In genomic region chr17:79255471-79255870, GRCh38 we compare ENCODE assay signal across 23 cellular contexts.
"Had no signal": no experiment of that assay in that cellular context is flagged by ENCODE, and none has a peak within 500 bp of the region (broad histone marks: within the 10 kb centered on the region; RNA-seq: fewer than 3 reads in every experiment).

No MANE protein-coding gene starts in this region.

- H3K4me1 Mint-ChIP-seq: activated CD4-positive, alpha-beta memory T cell treated with anti-CD3 and anti-CD28 coated beads, Interleukin-2, amount 10 ng/mL, durations not matched to agents 7 days and 5 days; activated naive CD8-positive, alpha-beta T cell treated with anti-CD3 and anti-CD28 coated beads, Interleukin-2, amount 10 ng/mL, durations not matched to agents 7 days and 5 days; central memory CD8-positive, alpha-beta T cell had no signal

- H3K9me3 Mint-ChIP-seq: activated CD4-positive, alpha-beta memory T cell treated with anti-CD3 and anti-CD28 coated beads, Interleukin-2, amount 10 ng/mL, durations not matched to agents 7 days and 5 days; activated naive CD8-positive, alpha-beta T cell treated with anti-CD3 and anti-CD28 coated beads, Interleukin-2, amount 10 ng/mL, durations not matched to agents 7 days and 5 days; central memory CD8-positive, alpha-beta T cell had no signal

- H3K27me3 ChIP-seq: Peyer's patch had no signal

- H3K36me3 ChIP-seq: MG63, Peyer's patch, SJCRH30 had no signal

- H3K9me3 ChIP-seq: MG63, Peyer's patch, SJCRH30, SK-N-SH had no signal

- H3K4me1 ChIP-seq: Peyer's patch, SJCRH30 had no signal

- H3K27ac Mint-ChIP-seq: activated CD4-positive, alpha-beta memory T cell treated with anti-CD3 and anti-CD28 coated beads, Interleukin-2, amount 10 ng/mL, durations not matched to agents 7 days and 5 days; activated naive CD8-positive, alpha-beta T cell treated with anti-CD3 and anti-CD28 coated beads, Interleukin-2, amount 10 ng/mL, durations not matched to agents 7 days and 5 days had no signal

- H3K36me3 Mint-ChIP-seq: activated naive CD8-positive, alpha-beta T cell treated with anti-CD3 and anti-CD28 coated beads, Interleukin-2, amount 10 ng/mL, durations not matched to agents 7 days and 5 days had no signal

- H3K4me3 ChIP-seq: MG63, Peyer's patch, SJCRH30 had no signal

- H3K27me3 Mint-ChIP-seq: activated CD4-positive, alpha-beta memory T cell treated with anti-CD3 and anti-CD28 coated beads, Interleukin-2, amount 10 ng/mL, durations not matched to agents 7 days and 5 days had no signal

- H3K4me2 ChIP-seq: SK-N-SH had no signal

- DNase-seq: activated CD4-positive, alpha-beta memory T cell treated with anti-CD3 and anti-CD28 coated beads, Interleukin-2, amount 10 ng/mL, durations not matched to agents 7 days and 5 days; activated CD4-positive, alpha-beta T cell treated with anti-CD3 and anti-CD28 coated beads, Interleukin-2, amount 50 U/mL, for 1 hour; activated CD4-positive, CD25-positive, alpha-beta regulatory T cell; activated CD8-positive, alpha-beta memory T cell treated with anti-CD3 and anti-CD28 coated beads, Interleukin-2, amount 50 U/mL, for 4 hours; activated naive CD4-positive, alpha-beta T cell treated with anti-CD3 and anti-CD28 coated beads, Interleukin-2, amount 50 U/mL, for 16 hours; activated naive CD8-positive, alpha-beta T cell treated with anti-CD3 and anti-CD28 coated beads, Interleukin-2, amount 10 ng/mL, durations not matched to agents 7 days and 5 days; activated T-cell treated with anti-CD3 and anti-CD28 coated beads, Interleukin-2, amount 50 U/mL, for 1 hour; aorta; MG63; MV-4-11; NCI-H1694 treated with DMSO at 0.1 percent for 48 hours; NCI-H2029 treated with DMSO at 0.1 percent for 48 hours; NCI-H345; NCI-H510A; NCI-H526 treated with DMSO at 0.1 percent for 48 hours; Peyer's patch; Right ventricle myocardium superior; SJCRH30; SK-N-SH; T-helper 1 cell had no signal

- H3K27ac ChIP-seq: Peyer's patch, RWPE1, SJCRH30, VCaP had no signal

- H3K4me3 Mint-ChIP-seq: activated CD4-positive, alpha-beta memory T cell treated with anti-CD3 and anti-CD28 coated beads, Interleukin-2, amount 10 ng/mL, durations not matched to agents 7 days and 5 days; activated naive CD8-positive, alpha-beta T cell treated with anti-CD3 and anti-CD28 coated beads, Interleukin-2, amount 10 ng/mL, durations not matched to agents 7 days and 5 days; central memory CD8-positive, alpha-beta T cell had no signal
